22 cellular contexts compared by ENCODE assay signal in the genomic region with DNA sequence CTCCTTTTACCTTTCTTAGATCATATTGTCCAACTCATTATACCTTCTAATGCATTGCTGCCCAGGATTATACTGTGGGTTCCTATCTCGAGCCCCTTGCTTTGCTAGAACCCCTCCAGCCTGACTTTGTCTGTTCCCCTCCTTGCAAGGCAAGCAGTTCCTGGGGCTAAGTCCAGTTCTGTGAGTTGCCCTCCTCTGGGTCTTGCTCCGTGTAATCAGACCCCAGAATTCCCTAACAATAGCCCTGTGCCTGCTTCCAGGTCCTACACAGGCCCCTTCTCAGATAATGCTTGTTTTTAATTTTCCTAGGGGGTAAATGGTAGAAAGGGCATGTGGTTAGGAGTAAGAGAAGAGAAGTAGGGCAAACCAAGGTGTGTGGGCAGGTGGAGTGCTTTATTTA.
"Had no signal": no experiment of that assay in that cellular context is flagged by ENCODE, and none has a peak within 500 bp of the region (broad histone marks: within the 10 kb centered on the region; RNA-seq: fewer than 3 reads in every experiment).

No MANE protein-coding gene starts in this region.

- H3K27ac ChIP-seq: SJSA1, SK-N-MC had no signal

- H3K4me1 ChIP-seq: SJSA1 had no signal

- H3K36me3 ChIP-seq: SJSA1 had no signal

- ATAC-seq: HepG2 had no signal

- H3K9me3 ChIP-seq: SJSA1 had no signal

- H3K4me3 ChIP-seq: SJSA1, SK-N-MC had no signal

- DNase-seq: IMR-90, Karpas-422, KG1, MM.1S, NCI-H1092 treated with DMSO at 0.1 percent for 48 hours, NCI-H1436, NCI-H187, NCI-H2029, NCI-H2081 treated with DMSO at 0.1 percent for 48 hours, NCI-H2171, NCI-H226, NCI-H446, NCI-H510A, NCI-H524 treated with DMSO at 0.1 percent for 48 hours, NCI-H69, NCI-H774, Right ventricle myocardium superior, RPMI8226, SIG-M5 had no signal

- H3K27me3 ChIP-seq: SJSA1 had no signal
